ENCODE assay signal across 20 cellular contexts in the genomic region with DNA sequence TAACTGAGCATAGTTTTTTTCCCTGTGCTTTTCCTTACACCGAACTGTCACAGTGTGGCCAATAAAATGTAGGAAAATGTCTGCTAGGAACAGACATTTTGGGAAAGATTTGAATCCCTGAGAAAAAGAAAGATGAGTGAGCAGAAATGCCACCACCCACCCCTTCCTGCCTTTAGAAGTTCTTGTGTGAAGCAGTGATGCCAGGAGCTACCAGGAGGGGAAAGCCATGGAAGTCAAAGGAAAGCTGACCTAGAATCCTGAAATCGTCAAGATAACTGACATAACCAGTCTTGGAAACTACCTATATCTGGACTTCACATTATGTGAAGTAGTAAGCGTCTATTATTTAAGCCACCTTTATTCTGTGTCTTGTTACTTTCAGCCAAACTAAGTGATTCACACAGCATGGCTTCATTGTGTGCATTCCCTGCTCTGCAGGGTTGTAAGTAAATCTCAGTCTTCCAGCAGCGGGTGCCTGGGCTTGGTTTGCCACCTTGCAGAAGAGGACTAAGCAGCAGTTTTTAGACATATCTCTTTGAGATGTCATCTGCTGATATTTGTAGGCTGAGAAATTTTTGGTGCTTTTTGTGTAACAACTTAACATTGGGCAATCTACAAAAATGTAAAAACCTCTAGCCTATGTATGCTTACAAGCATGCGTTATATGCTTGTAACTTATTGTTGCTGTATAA.
"Had no signal": no experiment of that assay in that cellular context is flagged by ENCODE, and none has a peak within 500 bp of the region (broad histone marks: within the 10 kb centered on the region; RNA-seq: fewer than 3 reads in every experiment).

No MANE protein-coding gene starts in this region.

- DNase-seq: effector CD4-positive, alpha-beta T cell; foreskin melanocyte; head of caudate nucleus; left colon; left ventricle myocardium superior; mesenchymal stem cell; midbrain; naive B cell; psoas muscle; sigmoid colon; stimulated activated CD4-positive, alpha-beta T cell treated with anti-CD3 and anti-CD28 coated beads, Interleukin-12 subunit alpha, Interleukin-12 subunit beta, amount 100 ng/mL, for 4 hours; stimulated activated naive CD4-positive, alpha-beta T cell treated with Interleukin-2 at 50 U/mL for 16 hours; thyroid gland; upper lobe of left lung; uterus had no signal

- H3K4me1 ChIP-seq: psoas muscle, sigmoid colon, suprapubic skin, upper lobe of left lung, uterus had no signal

- ATAC-seq: left colon, left ventricle myocardium superior, psoas muscle had no signal

- H3K27ac ChIP-seq: coronary artery, hepatocyte, psoas muscle, sigmoid colon, skin epidermis, suprapubic skin, thyroid gland, upper lobe of left lung, uterus had no signal

- H2AFZ ChIP-seq: hepatocyte had no signal

- H3K9me3 ChIP-seq: psoas muscle, sigmoid colon, suprapubic skin, thyroid gland, uterus had no signal

- H3K36me3 ChIP-seq: sigmoid colon, suprapubic skin, thyroid gland, upper lobe of left lung, uterus had no signal

- H3K79me2 ChIP-seq: hepatocyte had no signal

- H3K4me3 ChIP-seq: coronary artery, hepatocyte, lung, psoas muscle, sigmoid colon, skin epidermis, suprapubic skin, thyroid gland, upper lobe of left lung, uterus had no signal

- H3K4me2 ChIP-seq: hepatocyte had no signal

- H3K27me3 ChIP-seq: hepatocyte, sigmoid colon, suprapubic skin, thyroid gland, upper lobe of left lung, uterus had no signal
